19 cellular contexts compared by ENCODE assay signal in genomic region chr10:62911210-62911963, GRCh38.
DNase-seq lines count a peak whose midpoint lies in the region; ATAC-seq, FAIRE-seq and TF ChIP-seq lines count a peak whose summit lies in the region.
"Had no signal": no experiment of that assay in that cellular context is flagged by ENCODE, and none has a peak within 500 bp of the region (broad histone marks: within the 10 kb centered on the region; RNA-seq: fewer than 3 reads in every experiment).

No MANE protein-coding gene starts in this region.

- ATAC-seq in activated B cell treated with CpG ODN at 0.5 μM for 24 hours (ENCODE audit: low read depth) (no peak), HG02938 (IDR thresholded peaks at IDR 0.05; ENCODE audit: unreplicated experiment) (no peak)
- ATAC-seq in CD4-positive, alpha-beta T cell (ENCODE audit: poor library complexity), result no peak
- no peak for ATAC-seq in activated CD4-positive, CD25-positive, alpha-beta regulatory T cell treated with anti-CD3 and anti-CD28 coated beads, Interleukin-2, amount 50 U/mL, for 24 hours
- ATAC-seq: activated T-cell treated with anti-CD3 and anti-CD28 coated beads, Interleukin-2, amount 50 U/mL, for 4 hours had no signal

- H3K4me1 Mint-ChIP-seq in activated B cell treated with CpG ODN at 0.5 μM for 24 hours, result peaks cover 68% of the 10 kb centered on the region
- H3K4me1 Mint-ChIP-seq in CD4-positive, alpha-beta T cell (ENCODE audit: low read depth), result no peaks in the 10 kb centered on the region

- no peak overlapping the region for H3K27ac ChIP-seq in iPS-20b (ENCODE audit: low read length)
- no peak overlapping the region for H3K27ac ChIP-seq in CD4-positive, alpha-beta T cell (ENCODE audit: low read depth, low read length)
- H3K27ac ChIP-seq: adrenal gland had no signal

- H3K9me3 Mint-ChIP-seq in activated B cell treated with CpG ODN at 0.5 μM for 24 hours, result no peaks in the 10 kb centered on the region
- no peaks in the 10 kb centered on the region for H3K9me3 Mint-ChIP-seq in CD4-positive, alpha-beta T cell
- H3K9me3 Mint-ChIP-seq: activated T-cell treated with anti-CD3 and anti-CD28 coated beads, Interleukin-2, amount 50 U/mL, for 4 hours; T-helper 2 cell treated with Interferon-gamma antibody and Interleukin-4, amounts not matched to agents 5 μg/mL and 100 μg/mL, for 36 hours had no signal

- H3K36me3 Mint-ChIP-seq in activated B cell treated with CpG ODN at 0.5 μM for 24 hours (ENCODE audit: low read depth), result no peaks in the 10 kb centered on the region
- H3K36me3 Mint-ChIP-seq in CD4-positive, alpha-beta T cell (ENCODE audit: low read depth), result no peaks in the 10 kb centered on the region

- H3K27me3 Mint-ChIP-seq in activated B cell treated with CpG ODN at 0.5 μM for 24 hours, result no peaks in the 10 kb centered on the region
- peaks cover 19% of the 10 kb centered on the region for H3K27me3 Mint-ChIP-seq in CD4-positive, alpha-beta T cell

- peak overlapping the region; percentile 42 for H3K4me3 Mint-ChIP-seq in activated B cell treated with CpG ODN at 0.5 μM for 24 hours
- H3K4me3 Mint-ChIP-seq in CD4-positive, alpha-beta T cell, result no peak overlapping the region
- H3K4me3 Mint-ChIP-seq: activated T-cell treated with anti-CD3 and anti-CD28 coated beads, Interleukin-2, amount 50 U/mL, for 4 hours; T-helper 2 cell treated with Interferon-gamma antibody and Interleukin-4, amounts not matched to agents 5 μg/mL and 100 μg/mL, for 36 hours had no signal

- intact Hi-C loops in activated B cell treated with CpG ODN at 0.5 μM for 24 hours (cut with micrococcal nuclease), result no loop called here
- intact Hi-C loops in CD4-positive, alpha-beta T cell (cut with DNase I, micrococcal nuclease), result no loop called here

- H3K9me3 ChIP-seq in iPS-20b (ENCODE audit: insufficient read depth, low read depth, low read length), result no peaks in the 10 kb centered on the region
- no peaks in the 10 kb centered on the region for H3K9me3 ChIP-seq in CD4-positive, alpha-beta T cell (ENCODE audit: control insufficient read depth, low read length)
- H3K9me3 ChIP-seq: adrenal gland had no signal

- H3K9ac ChIP-seq in iPS-20b (ENCODE audit: low read depth, low read length), result peak overlapping the region; percentile 46; the same call in 1 of the 2 replicates

- TF ChIP-seq CTCF in activated B cell treated with CpG ODN at 0.5 μM for 24 hours (IDR thresholded peaks at IDR 0.05), result no peak
- TF ChIP-seq CTCF in CD4-positive, alpha-beta T cell (IDR thresholded peaks at IDR 0.05), result no peak

- POLR2A ChIA-PET in activated B cell treated with CpG ODN at 0.5 μM for 24 hours (lab: Charles Lee), result no interaction called here
- POLR2A ChIA-PET in CD4-positive, alpha-beta T cell (lab: Charles Lee), result no interaction called here

- no peak for FAIRE-seq in urothelium cell line (lab: Jason Lieb, UNC)
- FAIRE-seq: endothelial cell of umbilical vein had no signal

- DNase-seq in H7, result peak; percentile 29
- DNase-seq in activated B cell treated with CpG ODN at 0.5 μM for 24 hours, result no peak
- peak; percentile 64 for DNase-seq in putamen (ENCODE audit: low spot score)
- no peak for DNase-seq in CD4-positive, alpha-beta T cell
- DNase-seq in urothelium cell line (ENCODE audit: low spot score), result no peak
- DNase-seq: activated CD4-positive, alpha-beta T cell treated with anti-CD3 and anti-CD28 coated beads for 48 hours; activated T-cell treated with anti-CD3 and anti-CD28 coated beads, Interleukin-2, amount 50 U/mL, for 4 hours; adrenal gland; cerebellar nuclear complex; DMS79 treated with DMSO at 0.1 percent for 48 hours; GOT3; NCI-H1048; NCI-H2107; stimulated activated CD4-positive, alpha-beta T cell treated with anti-CD3 and anti-CD28 coated beads, Interleukin-4, amount 100 ng/mL, for 4 hours had no signal

- no peaks in the 10 kb centered on the region for H3K27me3 ChIP-seq in H7 (ENCODE audit: control insufficient read depth, insufficient read depth, low read length)
- no peaks in the 10 kb centered on the region for H3K27me3 ChIP-seq in iPS-20b (ENCODE audit: insufficient read depth, low read length)
- peaks cover 4% of the 10 kb centered on the region for H3K27me3 ChIP-seq in CD4-positive, alpha-beta T cell (ENCODE audit: control insufficient read depth, insufficient read depth, low read length)
- H3K27me3 ChIP-seq: adrenal gland had no signal

- CTCF ChIA-PET in activated B cell treated with CpG ODN at 0.5 μM for 24 hours (lab: Charles Lee), result no interaction called here
- CTCF ChIA-PET in CD4-positive, alpha-beta T cell (lab: Charles Lee), result no interaction called here

- H3K27ac Mint-ChIP-seq in activated B cell treated with CpG ODN at 0.5 μM for 24 hours, result no peak overlapping the region
- H3K27ac Mint-ChIP-seq in CD4-positive, alpha-beta T cell, result no peak overlapping the region
- H3K27ac Mint-ChIP-seq: T-helper 2 cell treated with Interferon-gamma antibody and Interleukin-4, amounts not matched to agents 5 μg/mL and 100 μg/mL, for 36 hours had no signal

- H3K4me1 ChIP-seq in iPS-20b (ENCODE audit: insufficient read depth, low read length), result peaks cover 7% of the 10 kb centered on the region; the same call in 1 of the 2 replicates
- H3K4me1 ChIP-seq: adrenal gland had no signal

- H3K4me3 ChIP-seq in H7 (ENCODE audit: insufficient read depth, low read depth, low read length), result no peak overlapping the region
- no peak overlapping the region; the same call in 1 of the 2 replicates for H3K4me3 ChIP-seq in iPS-20b (ENCODE audit: low read length)
- H3K4me3 ChIP-seq: adrenal gland had no signal

- H3K36me3 ChIP-seq in H7 (replicated peaks; ENCODE audit: control insufficient read depth, insufficient read depth, low read length), result no peaks in the 10 kb centered on the region
- no peaks in the 10 kb centered on the region for H3K36me3 ChIP-seq in iPS-20b (ENCODE audit: insufficient read depth, low read depth, low read length)
- H3K36me3 ChIP-seq: adrenal gland had no signal

Comparison
In these comparisons a context has a peak if more than half of its experiments do, and no peak if none do; other contexts are left out.
1. DNase-seq: peak in H7 (single experiment) and putamen (single experiment); none in activated B cell treated with CpG ODN at 0.5 μM for 24 hours (single experiment), CD4-positive, alpha-beta T cell (0 of 10) and urothelium cell line (single experiment).